Comparison of ENCODE assay signal across 25 cellular contexts in the genomic region with DNA sequence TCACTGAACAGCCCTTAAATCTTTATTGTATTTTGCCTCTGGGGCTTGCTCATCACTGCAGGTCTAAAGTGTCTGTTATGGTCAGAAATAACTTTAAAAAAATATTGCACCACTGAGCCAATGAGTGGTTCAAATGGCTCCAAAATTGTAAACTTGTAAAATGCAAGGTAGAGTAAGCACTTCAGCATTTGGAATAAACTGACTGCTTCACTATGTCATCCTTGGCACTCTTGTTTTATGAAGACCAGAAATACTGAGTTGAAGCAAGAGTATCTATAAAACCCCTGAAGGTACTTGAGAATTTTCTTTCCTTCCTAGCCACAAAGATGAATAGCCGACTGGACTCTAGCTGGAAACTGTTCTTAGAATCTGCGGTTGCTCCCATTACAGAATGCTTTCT.
"Had no signal": no experiment of that assay in that cellular context is flagged by ENCODE, and none has a peak within 500 bp of the region (broad histone marks: within the 10 kb centered on the region; RNA-seq: fewer than 3 reads in every experiment).

No MANE protein-coding gene starts in this region.

- H3K9me3 ChIP-seq: esophagus muscularis mucosa, gastroesophageal sphincter, left ventricle myocardium inferior, lower lobe of right lung, psoas muscle, right lobe of liver, tibial artery, upper lobe of right lung, vagina had no signal

- H3K4me3 ChIP-seq: esophagus muscularis mucosa, gastroesophageal sphincter, left ventricle myocardium inferior, lower lobe of right lung, psoas muscle, right lobe of liver, tibial artery, upper lobe of right lung, vagina had no signal

- H3K27ac Mint-ChIP-seq: dendritic cell treated with granulocyte-macrophage colony-stimulating factor and Interleukin-4, amounts not matched to agents 40 ng/mL and 50 ng/mL, for 4 days; effector memory CD8-positive, alpha-beta T cell; memory B cell; mesothelial cell of epicardium; natural killer cell; stimulated activated effector memory CD8-positive, alpha-beta T cell treated with anti-CD3 and anti-CD28 coated beads, Interleukin-12 subunit alpha, Interleukin-12 subunit beta, amount 100 ng/mL, for 72 hours had no signal

- H3K9me3 Mint-ChIP-seq: dendritic cell treated with granulocyte-macrophage colony-stimulating factor and Interleukin-4, amounts not matched to agents 40 ng/mL and 50 ng/mL, for 4 days; memory B cell; mesothelial cell of epicardium had no signal

- H3K4me3 Mint-ChIP-seq: dendritic cell treated with granulocyte-macrophage colony-stimulating factor and Interleukin-4, amounts not matched to agents 40 ng/mL and 50 ng/mL, for 4 days; effector memory CD8-positive, alpha-beta T cell; memory B cell; mesothelial cell of epicardium; natural killer cell; stimulated activated effector memory CD8-positive, alpha-beta T cell treated with anti-CD3 and anti-CD28 coated beads, Interleukin-12 subunit alpha, Interleukin-12 subunit beta, amount 100 ng/mL, for 72 hours had no signal

- DNase-seq: effector memory CD8-positive, alpha-beta T cell; glutamatergic neuron; kidney; left cardiac atrium; left ventricle myocardium inferior; lower lobe of right lung; natural killer cell; occipital lobe; psoas muscle; retina; right lobe of liver; stimulated activated CD4-positive, alpha-beta T cell treated with anti-CD3 and anti-CD28 coated beads, Interleukin-4, amount 100 ng/mL, for 1 hour; stimulated activated CD8-positive, alpha-beta memory T cell treated with anti-CD3 and anti-CD28 coated beads, Interleukin-4, amount 100 ng/mL, for 48 hours; stimulated activated naive CD8-positive, alpha-beta T cell treated with anti-CD3 and anti-CD28 coated beads, Interleukin-15, Interleukin-2, amounts not matched to agents 100 U/mL and 50 U/mL, for 24 hours; tibial artery; upper lobe of right lung had no signal

- H2AFZ ChIP-seq: parathyroid adenoma had no signal

- H3K4me1 Mint-ChIP-seq: memory B cell; natural killer cell; stimulated activated effector memory CD8-positive, alpha-beta T cell treated with anti-CD3 and anti-CD28 coated beads, Interleukin-12 subunit alpha, Interleukin-12 subunit beta, amount 100 ng/mL, for 72 hours had no signal

- FAIRE-seq: kidney had no signal

- H3K27me3 Mint-ChIP-seq: dendritic cell treated with granulocyte-macrophage colony-stimulating factor and Interleukin-4, amounts not matched to agents 40 ng/mL and 50 ng/mL, for 4 days; effector memory CD8-positive, alpha-beta T cell; memory B cell had no signal

- H3K79me2 ChIP-seq: parathyroid adenoma had no signal

- H3K4me1 ChIP-seq: esophagus muscularis mucosa, gastroesophageal sphincter, left ventricle myocardium inferior, lower lobe of right lung, parathyroid adenoma, psoas muscle, tibial artery, upper lobe of right lung, vagina had no signal

- H3K36me3 ChIP-seq: esophagus muscularis mucosa, gastroesophageal sphincter, left ventricle myocardium inferior, lower lobe of right lung, right lobe of liver, tibial artery, upper lobe of right lung, vagina had no signal

- H3K9ac ChIP-seq: parathyroid adenoma had no signal

- H3K36me3 Mint-ChIP-seq: memory B cell; mesothelial cell of epicardium; natural killer cell; stimulated activated effector memory CD8-positive, alpha-beta T cell treated with anti-CD3 and anti-CD28 coated beads, Interleukin-12 subunit alpha, Interleukin-12 subunit beta, amount 100 ng/mL, for 72 hours had no signal

- H3K27me3 ChIP-seq: esophagus muscularis mucosa, gastroesophageal sphincter, right lobe of liver, tibial artery, upper lobe of right lung, vagina had no signal

- H3K27ac ChIP-seq: epithelial cell of prostate, esophagus muscularis mucosa, gastroesophageal sphincter, left ventricle myocardium inferior, lower lobe of right lung, parathyroid adenoma, psoas muscle, right lobe of liver, tibial artery, upper lobe of right lung, vagina had no signal
